1 cellular context compared by ENCODE assay signal in the genomic region with DNA sequence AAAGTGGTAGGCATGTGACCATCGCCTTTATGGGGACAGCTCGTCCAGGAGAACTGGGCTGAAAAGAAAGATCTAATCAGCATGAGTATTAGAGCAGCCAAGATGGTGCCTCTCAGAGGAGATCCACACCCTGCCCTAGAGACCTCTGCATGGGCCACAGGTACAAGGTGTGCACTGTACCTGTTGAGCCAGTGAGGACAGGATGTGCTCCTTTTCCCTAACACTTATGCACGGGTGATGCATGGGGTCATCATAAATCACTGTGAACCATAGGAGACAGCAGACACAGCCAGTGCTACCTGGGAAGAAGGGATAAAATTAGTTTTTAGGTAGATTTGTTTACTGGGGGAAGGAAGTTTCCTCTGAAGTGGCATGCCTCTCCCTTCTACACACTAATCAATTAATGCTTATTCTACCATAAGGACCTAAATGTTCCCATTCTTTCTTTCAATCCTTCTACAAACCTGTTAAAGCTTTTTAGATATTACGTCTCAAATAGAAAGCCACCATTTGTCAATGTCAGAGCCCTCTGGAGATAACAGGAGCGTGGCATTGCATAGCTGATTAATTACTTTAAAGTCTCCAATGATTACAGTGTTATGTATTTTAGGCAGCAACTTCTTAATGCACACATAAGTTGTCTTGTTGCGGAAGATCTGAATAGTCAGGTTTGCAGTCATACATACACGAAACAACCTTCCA.
TF ChIP-seq lines count a peak whose summit lies in the region.

No MANE protein-coding gene starts in this region.

TF ChIP-seq in K562, 482 proteins besides CTCF, POLR2A, EP300 and RAD21:
- no peak for TF ChIP-seq CHAMP1 (IDR thresholded peaks at IDR 0.05)
- no peak for TF ChIP-seq ZNF253 (CRISPR knock-in tag; conservative IDR thresholded peaks at IDR 0.05)
- no peak for TF ChIP-seq PBX2 (CRISPR knock-in tag; IDR thresholded peaks at IDR 0.05; ENCODE audit: low read depth)
- 0 out of 2 replicates have a peak, but pooled peaks have one; percentile 30 for TF ChIP-seq PBX2 (tag; conservative IDR thresholded peaks at IDR 0.05; ENCODE audit: low read depth)
- peak; percentile 51 for TF ChIP-seq PKNOX1 (IDR thresholded peaks at IDR 0.05)
- peak; percentile 55 for TF ChIP-seq MEIS2 (IDR thresholded peaks at IDR 0.05; ENCODE audit: partially characterized antibody)
- no peak for TF ChIP-seq NUFIP1 (IDR thresholded peaks at IDR 0.05; ENCODE audit: partially characterized antibody)
- TF ChIP-seq, protein P1, sequence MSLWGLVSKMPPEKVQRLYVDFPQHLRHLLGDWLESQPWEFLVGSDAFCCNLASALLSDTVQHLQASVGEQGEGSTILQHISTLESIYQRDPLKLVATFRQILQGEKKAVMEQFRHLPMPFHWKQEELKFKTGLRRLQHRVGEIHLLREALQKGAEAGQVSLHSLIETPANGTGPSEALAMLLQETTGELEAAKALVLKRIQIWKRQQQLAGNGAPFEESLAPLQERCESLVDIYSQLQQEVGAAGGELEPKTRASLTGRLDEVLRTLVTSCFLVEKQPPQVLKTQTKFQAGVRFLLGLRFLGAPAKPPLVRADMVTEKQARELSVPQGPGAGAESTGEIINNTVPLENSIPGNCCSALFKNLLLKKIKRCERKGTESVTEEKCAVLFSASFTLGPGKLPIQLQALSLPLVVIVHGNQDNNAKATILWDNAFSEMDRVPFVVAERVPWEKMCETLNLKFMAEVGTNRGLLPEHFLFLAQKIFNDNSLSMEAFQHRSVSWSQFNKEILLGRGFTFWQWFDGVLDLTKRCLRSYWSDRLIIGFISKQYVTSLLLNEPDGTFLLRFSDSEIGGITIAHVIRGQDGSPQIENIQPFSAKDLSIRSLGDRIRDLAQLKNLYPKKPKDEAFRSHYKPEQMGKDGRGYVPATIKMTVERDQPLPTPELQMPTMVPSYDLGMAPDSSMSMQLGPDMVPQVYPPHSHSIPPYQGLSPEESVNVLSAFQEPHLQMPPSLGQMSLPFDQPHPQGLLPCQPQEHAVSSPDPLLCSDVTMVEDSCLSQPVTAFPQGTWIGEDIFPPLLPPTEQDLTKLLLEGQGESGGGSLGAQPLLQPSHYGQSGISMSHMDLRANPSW (CRISPR knock-in tag; IDR thresholded peaks at IDR 0.05), result no peak
- TF ChIP-seq HOXB6 (CRISPR knock-in tag; IDR thresholded peaks at IDR 0.05; ENCODE audit: borderline replicate concordance), result no peak
TF ChIP-seq in K562: peak in this region for 3.
